ENCODE assay signal across 8 cellular contexts in the genomic region with DNA sequence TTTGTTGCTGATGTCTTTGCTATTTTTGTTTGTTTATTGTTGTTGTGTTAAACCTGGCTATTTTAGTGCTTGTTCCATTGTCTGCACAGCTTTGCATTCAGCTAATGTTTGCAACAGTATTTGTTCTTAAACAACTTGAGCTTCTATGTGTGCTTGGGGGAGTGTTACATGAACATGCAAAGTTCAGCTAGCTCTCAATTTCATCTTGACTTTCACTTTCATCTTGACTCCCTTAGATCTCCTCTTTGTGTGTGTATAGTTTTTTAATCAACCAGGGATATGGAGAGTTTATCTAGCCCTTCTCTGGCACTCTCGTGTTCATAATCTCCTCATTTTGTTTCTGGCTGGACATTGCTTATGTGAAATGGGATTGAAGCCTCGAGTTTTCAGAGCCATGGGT.
DNase-seq lines count a peak whose midpoint lies in the region; ATAC-seq and TF ChIP-seq lines count a peak whose summit lies in the region.

No MANE protein-coding gene starts in this region.

- H3K27me3 Mint-ChIP-seq in GM23338 (ENCODE audit: insufficient read depth, low read depth, poor library complexity): no peaks in the 10 kb centered on the region

- ATAC-seq in GM21381 (IDR thresholded peaks at IDR 0.05; ENCODE audit: unreplicated experiment) (peak; percentile 91), HG03342 (IDR thresholded peaks at IDR 0.05; ENCODE audit: unreplicated experiment) (peak; percentile 99), GM19324 (IDR thresholded peaks at IDR 0.05; ENCODE audit: low FRiP score, unreplicated experiment) (no peak), mucosa of descending colon (no peak), GM23338 (no peak)

- no peak overlapping the region for H3K4me3 Mint-ChIP-seq in GM23338

- H3K79me2 ChIP-seq in fibroblast of lung (ENCODE audit: control insufficient read depth, insufficient read depth, low read length) (no peaks in the 10 kb centered on the region), GM23338 (replicated peaks; ENCODE audit: insufficient read depth) (no peaks in the 10 kb centered on the region)

- intact Hi-C loops in mucosa of descending colon (cut with DNase I, micrococcal nuclease): no loop called here

- peak overlapping the region in 2 of 4 experiments; percentile 11 to 39 for H3K4me3 ChIP-seq in fibroblast of lung (replicated peaks in 1 of 4; ENCODE audit: control extremely low read depth in 1 of 4, insufficient read depth in 1 of 4, low read depth in 3 of 4, low read length in 4 of 4)
- no peak overlapping the region for H3K4me3 ChIP-seq in mucosa of descending colon
- H3K4me3 ChIP-seq in GM23338: no peak overlapping the region

- H3K36me3 ChIP-seq in fibroblast of lung (ENCODE audit: control insufficient read depth, insufficient read depth, low read length) (no peaks in the 10 kb centered on the region), mucosa of descending colon (ENCODE audit: low read depth) (no peaks in the 10 kb centered on the region), GM23338 (ENCODE audit: insufficient read depth) (no peaks in the 10 kb centered on the region)

- H3K9ac ChIP-seq in fibroblast of lung (ENCODE audit: insufficient read depth, low read length): no peak overlapping the region

- H3K27ac Mint-ChIP-seq in GM23338: no peak overlapping the region; the same call in 1 of the 2 replicates

- H3K36me3 Mint-ChIP-seq in GM23338 (ENCODE audit: low read depth): no peaks in the 10 kb centered on the region

- H3K4me1 ChIP-seq in fibroblast of lung (ENCODE audit: control insufficient read depth, extremely low read depth, insufficient read depth, low read length): no peaks in the 10 kb centered on the region
- no peaks in the 10 kb centered on the region for H3K4me1 ChIP-seq in mucosa of descending colon (ENCODE audit: low read depth)
- H3K4me1 ChIP-seq in GM23338 (ENCODE audit: insufficient read depth): peaks cover 9% of the 10 kb centered on the region; the same call in 1 of the 2 replicates

- H3K4me2 ChIP-seq in fibroblast of lung (ENCODE audit: extremely low read depth, insufficient read depth, low read length) (peak overlapping the region; percentile 72), GM23338 (no peak overlapping the region)

- H2AFZ ChIP-seq in fibroblast of lung (ENCODE audit: low read length) (peak overlapping the region; percentile 56), GM23338 (no peak overlapping the region)

- H3F3A ChIP-seq in GM23338 (replicated peaks; ENCODE audit: low read depth): no peaks in the 10 kb centered on the region

- peaks cover 3% of the 10 kb centered on the region for H3K9me2 ChIP-seq in GM23338 (ENCODE audit: insufficient read depth)

- H3K9me3 Mint-ChIP-seq in GM23338: no peaks in the 10 kb centered on the region

- TF ChIP-seq CTCF in GM13976 (IDR thresholded peaks at IDR 0.05; ENCODE audit: borderline replicate concordance, control extremely low read depth, extremely low read depth, insufficient read depth, missing control alignments): no peak
- no peak for TF ChIP-seq CTCF in fibroblast of lung (conservative IDR thresholded peaks at IDR 0.05 in 1 of 2, IDR thresholded peaks at IDR 0.05 in 1 of 2; ENCODE audit: low read depth in 1 of 2, low read length in 2 of 2)
- TF ChIP-seq CTCF in mucosa of descending colon (IDR thresholded peaks at IDR 0.05): no peak
- TF ChIP-seq CTCF in GM23338 (conservative IDR thresholded peaks at IDR 0.05; ENCODE audit: low read depth in 2 of 2): no peak

- H3K27ac ChIP-seq in fibroblast of lung (ENCODE audit: insufficient read depth, low read length) (no peak overlapping the region), GM23338 (ENCODE audit: low read depth) (no peak overlapping the region)

- peaks cover 6% of the 10 kb centered on the region for H3K4me1 Mint-ChIP-seq in GM23338

- in situ Hi-C loops in GM13976 (cut with MboI; ENCODE audit: low sequenced_read_pairs, unreplicated experiment): no loop called here

- no peaks in the 10 kb centered on the region for H3K9me3 ChIP-seq in fibroblast of lung (ENCODE audit: control insufficient read depth, insufficient read depth, low read depth, low read length)
- no peaks in the 10 kb centered on the region for H3K9me3 ChIP-seq in mucosa of descending colon

- DNase-seq in GM13976 (ENCODE audit: low spot score) (peak; percentile 8), fibroblast of lung (ENCODE audit: low read depth in 2 of 2) (peak; percentile 9 to 52), NCI-H748 (lab: John Stamatoyannopoulos, UW; ENCODE audit: unreplicated experiment) (no peak), mucosa of descending colon (no peak), GM23338 (ENCODE audit: low spot score) (no peak)

- H3K27me3 ChIP-seq in fibroblast of lung (ENCODE audit: control insufficient read depth, insufficient read depth, low read length) (no peaks in the 10 kb centered on the region), GM23338 (ENCODE audit: insufficient read depth) (no peaks in the 10 kb centered on the region)

- H4K20me1 ChIP-seq in fibroblast of lung (ENCODE audit: control insufficient read depth, extremely low read depth, insufficient read depth, low read length) (no peaks in the 10 kb centered on the region), GM23338 (replicated peaks; ENCODE audit: insufficient read depth) (no peaks in the 10 kb centered on the region)

TF ChIP-seq in GM23338, 12 proteins besides CTCF, POLR2A, EP300 and RAD21 (continues in another document):
- TF ChIP-seq, protein P1, sequence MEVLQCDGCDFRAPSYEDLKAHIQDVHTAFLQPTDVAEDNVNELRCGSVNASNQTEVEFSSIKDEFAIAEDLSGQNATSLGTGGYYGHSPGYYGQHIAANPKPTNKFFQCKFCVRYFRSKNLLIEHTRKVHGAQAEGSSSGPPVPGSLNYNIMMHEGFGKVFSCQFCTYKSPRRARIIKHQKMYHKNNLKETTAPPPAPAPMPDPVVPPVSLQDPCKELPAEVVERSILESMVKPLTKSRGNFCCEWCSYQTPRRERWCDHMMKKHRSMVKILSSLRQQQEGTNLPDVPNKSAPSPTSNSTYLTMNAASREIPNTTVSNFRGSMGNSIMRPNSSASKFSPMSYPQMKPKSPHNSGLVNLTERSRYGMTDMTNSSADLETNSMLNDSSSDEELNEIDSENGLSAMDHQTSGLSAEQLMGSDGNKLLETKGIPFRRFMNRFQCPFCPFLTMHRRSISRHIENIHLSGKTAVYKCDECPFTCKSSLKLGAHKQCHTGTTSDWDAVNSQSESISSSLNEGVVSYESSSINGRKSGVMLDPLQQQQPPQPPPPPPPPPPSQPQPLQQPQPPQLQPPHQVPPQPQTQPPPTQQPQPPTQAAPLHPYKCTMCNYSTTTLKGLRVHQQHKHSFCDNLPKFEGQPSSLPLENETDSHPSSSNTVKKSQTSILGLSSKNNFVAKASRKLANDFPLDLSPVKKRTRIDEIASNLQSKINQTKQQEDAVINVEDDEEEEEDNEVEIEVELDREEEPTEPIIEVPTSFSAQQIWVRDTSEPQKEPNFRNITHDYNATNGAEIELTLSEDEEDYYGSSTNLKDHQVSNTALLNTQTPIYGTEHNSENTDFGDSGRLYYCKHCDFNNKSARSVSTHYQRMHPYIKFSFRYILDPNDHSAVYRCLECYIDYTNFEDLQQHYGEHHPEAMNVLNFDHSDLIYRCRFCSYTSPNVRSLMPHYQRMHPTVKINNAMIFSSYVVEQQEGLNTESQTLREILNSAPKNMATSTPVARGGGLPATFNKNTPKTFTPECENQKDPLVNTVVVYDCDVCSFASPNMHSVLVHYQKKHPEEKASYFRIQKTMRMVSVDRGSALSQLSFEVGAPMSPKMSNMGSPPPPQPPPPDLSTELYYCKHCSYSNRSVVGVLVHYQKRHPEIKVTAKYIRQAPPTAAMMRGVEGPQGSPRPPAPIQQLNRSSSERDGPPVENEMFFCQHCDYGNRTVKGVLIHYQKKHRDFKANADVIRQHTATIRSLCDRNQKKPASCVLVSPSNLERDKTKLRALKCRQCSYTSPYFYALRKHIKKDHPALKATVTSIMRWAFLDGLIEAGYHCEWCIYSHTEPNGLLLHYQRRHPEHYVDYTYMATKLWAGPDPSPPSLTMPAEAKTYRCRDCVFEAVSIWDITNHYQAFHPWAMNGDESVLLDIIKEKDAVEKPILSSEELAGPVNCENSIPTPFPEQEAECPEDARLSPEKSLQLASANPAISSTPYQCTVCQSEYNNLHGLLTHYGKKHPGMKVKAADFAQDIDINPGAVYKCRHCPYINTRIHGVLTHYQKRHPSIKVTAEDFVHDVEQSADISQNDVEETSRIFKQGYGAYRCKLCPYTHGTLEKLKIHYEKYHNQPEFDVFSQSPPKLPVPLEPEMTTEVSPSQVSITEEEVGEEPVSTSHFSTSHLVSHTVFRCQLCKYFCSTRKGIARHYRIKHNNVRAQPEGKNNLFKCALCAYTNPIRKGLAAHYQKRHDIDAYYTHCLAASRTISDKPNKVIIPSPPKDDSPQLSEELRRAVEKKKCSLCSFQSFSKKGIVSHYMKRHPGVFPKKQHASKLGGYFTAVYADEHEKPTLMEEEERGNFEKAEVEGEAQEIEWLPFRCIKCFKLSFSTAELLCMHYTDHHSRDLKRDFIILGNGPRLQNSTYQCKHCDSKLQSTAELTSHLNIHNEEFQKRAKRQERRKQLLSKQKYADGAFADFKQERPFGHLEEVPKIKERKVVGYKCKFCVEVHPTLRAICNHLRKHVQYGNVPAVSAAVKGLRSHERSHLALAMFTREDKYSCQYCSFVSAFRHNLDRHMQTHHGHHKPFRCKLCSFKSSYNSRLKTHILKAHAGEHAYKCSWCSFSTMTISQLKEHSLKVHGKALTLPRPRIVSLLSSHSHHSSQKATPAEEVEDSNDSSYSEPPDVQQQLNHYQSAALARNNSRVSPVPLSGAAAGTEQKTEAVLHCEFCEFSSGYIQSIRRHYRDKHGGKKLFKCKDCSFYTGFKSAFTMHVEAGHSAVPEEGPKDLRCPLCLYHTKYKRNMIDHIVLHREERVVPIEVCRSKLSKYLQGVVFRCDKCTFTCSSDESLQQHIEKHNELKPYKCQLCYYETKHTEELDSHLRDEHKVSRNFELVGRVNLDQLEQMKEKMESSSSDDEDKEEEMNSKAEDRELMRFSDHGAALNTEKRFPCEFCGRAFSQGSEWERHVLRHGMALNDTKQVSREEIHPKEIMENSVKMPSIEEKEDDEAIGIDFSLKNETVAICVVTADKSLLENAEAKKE (CRISPR knock-in tag; IDR thresholded peaks at IDR 0.05): no peak
- no peak for TF ChIP-seq ZNF331 (CRISPR knock-in tag; IDR thresholded peaks at IDR 0.05; ENCODE audit: low read depth)

Comparison
In these comparisons a context has a peak if more than half of its experiments do, and no peak if none do; other contexts are left out.
1. DNase-seq: peak in GM13976 (single experiment) and fibroblast of lung (2 of 2); none in NCI-H748 (single experiment), mucosa of descending colon (0 of 3) and GM23338 (single experiment).
2. ATAC-seq: peak in GM21381 (single experiment) and HG03342 (single experiment); none in GM19324 (single experiment), mucosa of descending colon (single experiment) and GM23338 (single experiment).